Comparison of ENCODE assay signal across 36 cellular contexts in genomic region chr3:141223673-141224166, GRCh38.
"Had no signal": no experiment of that assay in that cellular context is flagged by ENCODE, and none has a peak within 500 bp of the region (broad histone marks: within the 10 kb centered on the region; RNA-seq: fewer than 3 reads in every experiment).

No MANE protein-coding gene starts in this region.

- H3K4me3 Mint-ChIP-seq: activated CD4-positive, alpha-beta memory T cell treated with anti-CD3 and anti-CD28 coated beads, Interleukin-2, amount 10 ng/mL, durations not matched to agents 7 days and 5 days; activated CD4-positive, alpha-beta T cell treated with anti-CD3 and anti-CD28 coated beads for 36 hours; activated CD4-positive, alpha-beta T cell treated with anti-CD3 and anti-CD28 coated beads, Interleukin-2, amount 10 ng/mL, durations not matched to agents 7 days and 5 days; activated CD8-positive, alpha-beta memory T cell treated with anti-CD3 and anti-CD28 coated beads, Interleukin-2, amount 10 ng/mL, durations not matched to agents 7 days and 5 days; activated CD8-positive, alpha-beta T cell treated with anti-CD3 and anti-CD28 coated beads, Interleukin-2, amount 10 ng/mL, durations not matched to agents 7 days and 5 days; activated naive CD4-positive, alpha-beta T cell treated with anti-CD3 and anti-CD28 coated beads, Interleukin-2, amount 10 ng/mL, durations not matched to agents 7 days and 5 days; activated naive CD4-positive, alpha-beta T cell treated with anti-CD3 and anti-CD28 coated beads, Interleukin-2, amount 50 U/mL, for 24 hours; activated naive CD8-positive, alpha-beta T cell; activated naive CD8-positive, alpha-beta T cell treated with anti-CD3 and anti-CD28 coated beads, Interleukin-2, amount 10 ng/mL, durations not matched to agents 7 days and 5 days; activated naive CD8-positive, alpha-beta T cell treated with anti-CD3 and anti-CD28 coated beads, Interleukin-2, amount 50 U/mL, for 24 hours; activated T-cell treated with anti-CD3 and anti-CD28 coated beads, Interleukin-2, amount 50 U/mL, for 24 hours; T-helper 1 cell treated with Interleukin-12 subunit alpha and Interleukin-12 subunit beta and Interleukin-4 antibody, amounts not matched to agents 30 μg/mL and 1 μg/mL, for 36 hours; T-helper 2 cell treated with Interferon-gamma antibody and Interleukin-4, amounts not matched to agents 5 μg/mL and 100 μg/mL, for 36 hours had no signal

- H3K4me1 ChIP-seq: breast epithelium had no signal

- H3K36me3 Mint-ChIP-seq: activated naive CD4-positive, alpha-beta T cell treated with anti-CD3 and anti-CD28 coated beads, Interleukin-2, amount 10 ng/mL, durations not matched to agents 7 days and 5 days had no signal

- H3K27ac ChIP-seq: body of pancreas, brain microvascular endothelial cell, breast epithelium, VCaP had no signal

- H3K27ac Mint-ChIP-seq: activated CD4-positive, alpha-beta memory T cell treated with anti-CD3 and anti-CD28 coated beads, Interleukin-2, amount 10 ng/mL, durations not matched to agents 7 days and 5 days; activated CD4-positive, alpha-beta T cell treated with anti-CD3 and anti-CD28 coated beads for 36 hours; activated CD4-positive, alpha-beta T cell treated with anti-CD3 and anti-CD28 coated beads, Interleukin-2, amount 10 ng/mL, durations not matched to agents 7 days and 5 days; activated CD8-positive, alpha-beta memory T cell treated with anti-CD3 and anti-CD28 coated beads, Interleukin-2, amount 10 ng/mL, durations not matched to agents 7 days and 5 days; activated CD8-positive, alpha-beta T cell treated with anti-CD3 and anti-CD28 coated beads, Interleukin-2, amount 10 ng/mL, durations not matched to agents 7 days and 5 days; activated naive CD4-positive, alpha-beta T cell treated with anti-CD3 and anti-CD28 coated beads, Interleukin-2, amount 10 ng/mL, durations not matched to agents 7 days and 5 days; activated naive CD4-positive, alpha-beta T cell treated with anti-CD3 and anti-CD28 coated beads, Interleukin-2, amount 50 U/mL, for 24 hours; activated naive CD8-positive, alpha-beta T cell; activated naive CD8-positive, alpha-beta T cell treated with anti-CD3 and anti-CD28 coated beads, Interleukin-2, amount 10 ng/mL, durations not matched to agents 7 days and 5 days; activated naive CD8-positive, alpha-beta T cell treated with anti-CD3 and anti-CD28 coated beads, Interleukin-2, amount 50 U/mL, for 24 hours; activated T-cell treated with anti-CD3 and anti-CD28 coated beads, Interleukin-2, amount 50 U/mL, for 24 hours; activated T-helper 2 cell treated with anti-CD3 and anti-CD28 coated beads, Interferon-gamma antibody, Interleukin-2, Interleukin-4, amounts not matched to agents 10 μg/mL and 5 μg/mL and 100 μg/mL, durations not matched to agents 14 hours and 24 hours and 36 hours; T-helper 1 cell treated with Interleukin-12 subunit alpha and Interleukin-12 subunit beta and Interleukin-4 antibody, amounts not matched to agents 30 μg/mL and 1 μg/mL, for 36 hours; T-helper 2 cell treated with Interferon-gamma antibody and Interleukin-4, amounts not matched to agents 5 μg/mL and 100 μg/mL, for 36 hours had no signal

- H3K4me1 Mint-ChIP-seq: activated CD4-positive, alpha-beta memory T cell treated with anti-CD3 and anti-CD28 coated beads, Interleukin-2, amount 10 ng/mL, durations not matched to agents 7 days and 5 days; activated CD4-positive, alpha-beta T cell treated with anti-CD3 and anti-CD28 coated beads for 36 hours; activated naive CD4-positive, alpha-beta T cell treated with anti-CD3 and anti-CD28 coated beads, Interleukin-2, amount 10 ng/mL, durations not matched to agents 7 days and 5 days; activated naive CD8-positive, alpha-beta T cell treated with anti-CD3 and anti-CD28 coated beads, Interleukin-2, amount 10 ng/mL, durations not matched to agents 7 days and 5 days; activated naive CD8-positive, alpha-beta T cell treated with anti-CD3 and anti-CD28 coated beads, Interleukin-2, amount 50 U/mL, for 24 hours had no signal

- ATAC-seq: activated CD4-positive, alpha-beta T cell treated with anti-CD3 and anti-CD28 coated beads for 36 hours; activated CD4-positive, CD25-positive, alpha-beta regulatory T cell treated with anti-CD3 and anti-CD28 coated beads, Interleukin-2, amount 50 U/mL, for 24 hours; activated CD8-positive, alpha-beta memory T cell treated with anti-CD3 and anti-CD28 coated beads, Interleukin-2, amount 10 ng/mL, durations not matched to agents 7 days and 5 days; activated CD8-positive, alpha-beta T cell treated with anti-CD3 and anti-CD28 coated beads, Interleukin-2, amount 10 ng/mL, durations not matched to agents 7 days and 5 days; activated naive CD8-positive, alpha-beta T cell treated with anti-CD3 and anti-CD28 coated beads, Interleukin-2, amount 50 U/mL, for 24 hours; body of pancreas had no signal

- H3K27me3 Mint-ChIP-seq: activated CD4-positive, alpha-beta T cell treated with anti-CD3 and anti-CD28 coated beads for 36 hours; activated naive CD4-positive, alpha-beta T cell treated with anti-CD3 and anti-CD28 coated beads, Interleukin-2, amount 50 U/mL, for 24 hours; activated naive CD8-positive, alpha-beta T cell; activated naive CD8-positive, alpha-beta T cell treated with anti-CD3 and anti-CD28 coated beads, Interleukin-2, amount 50 U/mL, for 24 hours; activated T-cell treated with anti-CD3 and anti-CD28 coated beads, Interleukin-2, amount 50 U/mL, for 24 hours had no signal

- H3K36me3 ChIP-seq: brain microvascular endothelial cell, breast epithelium had no signal

- H3K9me3 ChIP-seq: body of pancreas had no signal

- H3K27me3 ChIP-seq: body of pancreas, brain microvascular endothelial cell, breast epithelium had no signal

- H3K4me3 ChIP-seq: body of pancreas, breast epithelium had no signal

- H3K9me3 Mint-ChIP-seq: activated T-cell treated with anti-CD3 and anti-CD28 coated beads, Interleukin-2, amount 50 U/mL, for 24 hours had no signal

- DNase-seq: activated CD4-positive, alpha-beta memory T cell treated with anti-CD3 and anti-CD28 coated beads, Interleukin-2, amount 10 ng/mL, durations not matched to agents 7 days and 5 days; activated CD4-positive, alpha-beta T cell treated with anti-CD3 and anti-CD28 coated beads for 1 hour; activated CD4-positive, alpha-beta T cell treated with anti-CD3 and anti-CD28 coated beads for 36 hours; activated CD4-positive, alpha-beta T cell treated with anti-CD3 and anti-CD28 coated beads for 48 hours; activated CD4-positive, alpha-beta T cell treated with anti-CD3 and anti-CD28 coated beads, Interleukin-2, amount 10 ng/mL, durations not matched to agents 7 days and 5 days; activated CD4-positive, alpha-beta T cell treated with anti-CD3 and anti-CD28 coated beads, Interleukin-2, amount 50 U/mL, for 48 hours; activated CD4-positive, CD25-positive, alpha-beta regulatory T cell; activated CD8-positive, alpha-beta memory T cell treated with anti-CD3 and anti-CD28 coated beads for 24 hours; activated CD8-positive, alpha-beta memory T cell treated with anti-CD3 and anti-CD28 coated beads, Interleukin-2, amount 10 ng/mL, durations not matched to agents 7 days and 5 days; activated CD8-positive, alpha-beta memory T cell treated with anti-CD3 and anti-CD28 coated beads, Interleukin-2, amount 50 U/mL, for 48 hours; activated CD8-positive, alpha-beta T cell treated with anti-CD3 and anti-CD28 coated beads, Interleukin-2, amount 10 ng/mL, durations not matched to agents 7 days and 5 days; activated effector memory CD4-positive, alpha-beta T cell treated with Interleukin-2 at 50 U/mL for 16 hours; activated gamma-delta T cell; activated naive CD4-positive, alpha-beta T cell treated with anti-CD3 and anti-CD28 coated beads, Interleukin-2, amount 10 ng/mL, durations not matched to agents 7 days and 5 days; activated naive CD4-positive, alpha-beta T cell treated with Interleukin-2 at 50 U/mL for 16 hours; activated naive CD8-positive, alpha-beta T cell treated with anti-CD3 and anti-CD28 coated beads, Interleukin-2, amount 10 ng/mL, durations not matched to agents 7 days and 5 days; activated naive CD8-positive, alpha-beta T cell treated with anti-CD3 and anti-CD28 coated beads, Interleukin-2, amount 50 U/mL, for 24 hours; activated T-cell treated with anti-CD3 and anti-CD28 coated beads, Interleukin-2, amount 50 U/mL, for 24 hours; activated T-cell treated with anti-CD3 and anti-CD28 coated beads, Interleukin-2, amount 50 U/mL, for 48 hours; aorta; body of pancreas; brain microvascular endothelial cell; central memory CD4-positive, alpha-beta T cell; T-helper 1 cell; T-helper 2 cell; T-helper 9 cell had no signal

- FAIRE-seq: astrocyte, TTC549 had no signal
